9 cellular contexts compared by ENCODE assay signal in the genomic region with DNA sequence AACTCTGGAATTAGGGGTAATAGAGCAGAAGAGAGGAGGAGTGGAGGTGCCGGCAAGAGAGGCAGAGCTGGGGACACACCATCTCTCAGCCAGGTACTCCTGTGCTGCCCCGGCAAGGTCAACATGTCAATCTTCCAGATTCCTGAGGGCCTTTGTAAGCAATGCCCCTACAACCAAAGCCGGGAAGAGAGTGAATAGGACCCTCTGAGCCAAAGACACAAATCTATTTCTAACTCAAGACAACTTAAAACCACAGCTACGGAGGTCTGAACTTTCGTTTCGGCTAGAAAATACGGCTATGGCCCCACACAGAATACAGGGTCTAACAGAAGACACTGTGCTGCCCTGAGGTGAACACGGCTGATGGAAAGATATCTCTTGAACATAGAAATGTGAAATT.
A peak's percentile ranks its signal among the peaks of the same experiment; 100 is the strongest.
DNase-seq lines count a peak whose midpoint lies in the region; ATAC-seq and TF ChIP-seq lines count a peak whose summit lies in the region.
"Had no signal": no experiment of that assay in that cellular context is flagged by ENCODE, and none has a peak within 500 bp of the region (broad histone marks: within the 10 kb centered on the region; RNA-seq: fewer than 3 reads in every experiment).

No MANE protein-coding gene starts in this region.

- H3K27ac ChIP-seq in HUES64 (ENCODE audit: low read depth, low read length), result peak overlapping the region; percentile 42

- ATAC-seq in stimulated activated naive CD8-positive, alpha-beta T cell treated with anti-CD3 and anti-CD28 coated beads, Interleukin-15, amount 100 ng/mL, for 72 hours, result no peak
- ATAC-seq in GM21619 (IDR thresholded peaks at IDR 0.05; ENCODE audit: unreplicated experiment), result no peak

- no peak overlapping the region for H3K9ac ChIP-seq in HUES64 (ENCODE audit: low read depth, low read length)

- no peaks in the 10 kb centered on the region for H3K9me3 Mint-ChIP-seq in T-helper 2 cell treated with Interferon-gamma antibody and Interleukin-4, amounts not matched to agents 5 μg/mL and 100 μg/mL, for 36 hours
- no peaks in the 10 kb centered on the region for H3K9me3 Mint-ChIP-seq in stimulated activated naive CD8-positive, alpha-beta T cell treated with anti-CD3 and anti-CD28 coated beads, Interleukin-15, amount 100 ng/mL, for 72 hours

- no peaks in the 10 kb centered on the region for H3K27me3 Mint-ChIP-seq in T-helper 2 cell treated with Interferon-gamma antibody and Interleukin-4, amounts not matched to agents 5 μg/mL and 100 μg/mL, for 36 hours (ENCODE audit: low read depth)
- H3K27me3 Mint-ChIP-seq in stimulated activated naive CD8-positive, alpha-beta T cell treated with anti-CD3 and anti-CD28 coated beads, Interleukin-15, amount 100 ng/mL, for 72 hours, result no peaks in the 10 kb centered on the region

- no peaks in the 10 kb centered on the region for H3K36me3 ChIP-seq in HUES64 (ENCODE audit: insufficient read depth, low read length)

- H3K27ac Mint-ChIP-seq in T-helper 2 cell treated with Interferon-gamma antibody and Interleukin-4, amounts not matched to agents 5 μg/mL and 100 μg/mL, for 36 hours, result peak overlapping the region; percentile 93
- peak overlapping the region; percentile 98 to 99 for H3K27ac Mint-ChIP-seq in stimulated activated naive CD8-positive, alpha-beta T cell treated with anti-CD3 and anti-CD28 coated beads, Interleukin-15, amount 100 ng/mL, for 72 hours

- no peaks in the 10 kb centered on the region for H3K27me3 ChIP-seq in HUES64 (ENCODE audit: insufficient read depth, low read length)

- peaks cover 81% of the 10 kb centered on the region for H3K4me1 Mint-ChIP-seq in T-helper 2 cell treated with Interferon-gamma antibody and Interleukin-4, amounts not matched to agents 5 μg/mL and 100 μg/mL, for 36 hours (ENCODE audit: low read depth)
- peaks cover 99% of the 10 kb centered on the region for H3K4me1 Mint-ChIP-seq in stimulated activated naive CD8-positive, alpha-beta T cell treated with anti-CD3 and anti-CD28 coated beads, Interleukin-15, amount 100 ng/mL, for 72 hours

- no peak for TF ChIP-seq CTCF in fibroblast of villous mesenchyme (IDR thresholded peaks at IDR 0.05; ENCODE audit: insufficient read depth, low read depth, low read length)

- DNase-seq in T-helper 2 cell treated with Interferon-gamma antibody and Interleukin-4, amounts not matched to agents 5 μg/mL and 100 μg/mL, for 36 hours (ENCODE audit: low spot score), result no peak
- DNase-seq in fibroblast of villous mesenchyme (ENCODE audit: low read depth) (no peak), 8988T (no peak)
- no peak for DNase-seq in stimulated activated naive CD8-positive, alpha-beta T cell treated with anti-CD3 and anti-CD28 coated beads, Interleukin-15, amount 100 ng/mL, for 72 hours
- DNase-seq in stimulated activated CD4-positive, alpha-beta T cell treated with anti-CD3 and anti-CD28 coated beads, Interleukin-4, amount 100 ng/mL, for 24 hours, result no peak
- DNase-seq: DMS79 treated with DMSO at 0.1 percent for 48 hours, NCI-H1930 had no signal

- H3K4me1 ChIP-seq in HUES64 (ENCODE audit: insufficient read depth, low read length), result peaks cover 85% of the 10 kb centered on the region

- H3K4me3 Mint-ChIP-seq in T-helper 2 cell treated with Interferon-gamma antibody and Interleukin-4, amounts not matched to agents 5 μg/mL and 100 μg/mL, for 36 hours, result peak overlapping the region; percentile 87
- H3K4me3 Mint-ChIP-seq in stimulated activated naive CD8-positive, alpha-beta T cell treated with anti-CD3 and anti-CD28 coated beads, Interleukin-15, amount 100 ng/mL, for 72 hours, result peak overlapping the region; percentile 89 to 93

- 74% methylated on average over 7 of the region's 8 CpGs for WGBS in HUES64

- no peaks in the 10 kb centered on the region for H3K9me3 ChIP-seq in HUES64 (ENCODE audit: insufficient read depth, low read depth, low read length)

- H3K36me3 Mint-ChIP-seq in T-helper 2 cell treated with Interferon-gamma antibody and Interleukin-4, amounts not matched to agents 5 μg/mL and 100 μg/mL, for 36 hours (ENCODE audit: low read depth), result peaks cover 47% of the 10 kb centered on the region

- no peak overlapping the region for H3K4me3 ChIP-seq in HUES64 (ENCODE audit: low read length)
- peak overlapping the region; percentile 29 for H3K4me3 ChIP-seq in fibroblast of villous mesenchyme (ENCODE audit: low read depth, low read length)
